ENCODE assay signal across 1 cellular context in the genomic region with DNA sequence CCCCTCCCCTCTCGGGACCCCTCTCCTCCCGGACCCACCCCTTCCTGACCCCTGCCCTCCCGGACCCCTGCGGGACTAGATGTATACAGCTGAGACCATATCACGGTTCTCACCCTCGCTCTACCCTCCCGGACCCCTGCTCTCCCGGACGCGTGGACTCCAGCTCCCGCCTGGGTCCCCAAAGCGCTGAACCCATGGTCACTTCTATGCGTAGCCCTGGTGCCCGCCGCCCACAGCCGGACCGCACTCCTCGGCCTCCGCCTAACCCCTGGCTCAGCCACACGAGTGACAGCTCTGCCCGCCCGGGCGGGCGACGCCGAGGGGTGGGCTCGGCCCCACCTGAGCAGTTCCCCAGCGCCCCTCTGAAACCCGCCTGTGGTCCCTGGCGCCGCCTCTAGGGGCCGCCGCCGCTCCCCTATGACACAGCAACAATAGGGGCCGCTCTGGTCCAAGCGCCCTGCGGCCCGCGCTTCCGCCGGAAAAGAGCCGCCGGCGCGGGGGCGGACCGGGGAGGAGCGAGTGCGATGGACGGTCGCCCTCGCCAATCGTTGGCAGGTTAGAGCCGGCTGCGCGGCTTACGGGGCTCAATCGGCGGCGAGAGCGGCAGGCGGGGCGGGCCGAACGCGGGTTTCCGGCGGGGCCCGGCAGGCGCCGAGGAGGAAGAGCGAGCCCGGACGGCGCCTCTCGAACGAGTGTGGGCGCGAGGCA.
TF ChIP-seq lines count a peak whose summit lies in the region.

ADRM1 (plus strand) TSS at position 657 of the 708 bp plus-strand sequence. CDS start 572 bp downstream, outside the sequence.

TF ChIP-seq in HEK293, 187 proteins besides CTCF, POLR2A, EP300 and RAD21 (continued from another document):
- TF ChIP-seq ZNF639 (tag by site-specific recombination; IDR thresholded peaks at IDR 0.05) (peak; percentile 48), HOXD13 (CRISPR knock-in tag; IDR thresholded peaks at IDR 0.05; ENCODE audit: borderline replicate concordance) (no peak), ZEB2 (tag by site-specific recombination; IDR thresholded peaks at IDR 0.05) (peak; percentile 84), GLIS2 (tag by site-specific recombination; IDR thresholded peaks at IDR 0.05) (peak; percentile 98), ZNF670 (tag by site-specific recombination; IDR thresholded peaks at IDR 0.05; ENCODE audit: low read depth) (no peak), KLF1 (tag by site-specific recombination; IDR thresholded peaks at IDR 0.05) (peak; percentile 63; the same call in 1 of the 2 replicates), ZBTB48 (tag by site-specific recombination; IDR thresholded peaks at IDR 0.05) (peak; percentile 80), TRIM28 (IDR thresholded peaks at IDR 0.05; ENCODE audit: borderline replicate concordance, low read length) (no peak), ZNF433 (tag by site-specific recombination; IDR thresholded peaks at IDR 0.05; ENCODE audit: low read depth) (no peak), EGR2 (tag by site-specific recombination; IDR thresholded peaks at IDR 0.05; ENCODE audit: low read depth) (peak; percentile 84), ZNF2 (tag by site-specific recombination; IDR thresholded peaks at IDR 0.05) (0 out of 2 replicates have a peak, but pooled peaks have one; percentile 48), ZNF335 (tag by site-specific recombination; conservative IDR thresholded peaks at IDR 0.05) (peak; percentile 64; the same call in 1 of the 2 replicates), KLF8 (tag by site-specific recombination; IDR thresholded peaks at IDR 0.05) (peak; percentile 97), ZBTB44 (tag by site-specific recombination; IDR thresholded peaks at IDR 0.05) (peak; percentile 53; the same call in 1 of the 2 replicates), ZNF24 (tag by site-specific recombination; IDR thresholded peaks at IDR 0.05) (peak; percentile 55; the same call in 1 of the 2 replicates), ZNF148 (tag by site-specific recombination; IDR thresholded peaks at IDR 0.05; ENCODE audit: borderline replicate concordance) (no peak), ZBTB17 (tag by site-specific recombination; IDR thresholded peaks at IDR 0.05) (no peak), ZNF501 (tag by site-specific recombination; IDR thresholded peaks at IDR 0.05) (no peak), BCL11B (tag by site-specific recombination; IDR thresholded peaks at IDR 0.05; ENCODE audit: low read depth) (peak; percentile 75; the same call in 1 of the 2 replicates), ZNF596 (tag by site-specific recombination; IDR thresholded peaks at IDR 0.05) (peak; percentile 30; the same call in 1 of the 2 replicates), ZNF394 (tag by site-specific recombination; IDR thresholded peaks at IDR 0.05; ENCODE audit: borderline replicate concordance) (peak; percentile 21; the same call in 1 of the 2 replicates), ELK4 (IDR thresholded peaks at IDR 0.05; ENCODE audit: borderline replicate concordance, low read depth, low read length) (peak; percentile 87; the same call in 1 of the 2 replicates), SP2 (tag by site-specific recombination; IDR thresholded peaks at IDR 0.05) (peak; percentile 93), ZFP41 (tag by site-specific recombination; IDR thresholded peaks at IDR 0.05; ENCODE audit: borderline replicate concordance) (no peak), ZFP37 (tag by site-specific recombination; IDR thresholded peaks at IDR 0.05) (0 out of 2 replicates have a peak, but pooled peaks have one; percentile 0), ZIC2 (tag by site-specific recombination; IDR thresholded peaks at IDR 0.05) (peak; percentile 49), ZNF362 (tag by site-specific recombination; IDR thresholded peaks at IDR 0.05) (no peak), ZNF785 (tag by site-specific recombination; IDR thresholded peaks at IDR 0.05) (0 out of 2 replicates have a peak, but pooled peaks have one; percentile 43), ZNF560 (tag by site-specific recombination; IDR thresholded peaks at IDR 0.05; ENCODE audit: borderline replicate concordance) (no peak), KLF10 (tag by site-specific recombination; IDR thresholded peaks at IDR 0.05) (peak; percentile 75), ZNF157 (tag by site-specific recombination; IDR thresholded peaks at IDR 0.05) (no peak), GLIS1 (tag by site-specific recombination; IDR thresholded peaks at IDR 0.05) (peak; percentile 34; the same call in 1 of the 2 replicates), ZNF398 (tag by site-specific recombination; IDR thresholded peaks at IDR 0.05) (peak; percentile 61; the same call in 1 of the 2 replicates), ZBTB26 (tag by site-specific recombination; optimal IDR thresholded peaks at IDR 0.05) (peak; percentile 78), ZBTB7A (tag by site-specific recombination; IDR thresholded peaks at IDR 0.05; ENCODE audit: low read depth) (peak; percentile 95), KLF9 (tag by site-specific recombination; IDR thresholded peaks at IDR 0.05; ENCODE audit: low read depth) (peak; percentile 52), BCL11A (tag by site-specific recombination; IDR thresholded peaks at IDR 0.05; ENCODE audit: low read depth) (peak; percentile 71)
- TF ChIP-seq, protein P1, sequence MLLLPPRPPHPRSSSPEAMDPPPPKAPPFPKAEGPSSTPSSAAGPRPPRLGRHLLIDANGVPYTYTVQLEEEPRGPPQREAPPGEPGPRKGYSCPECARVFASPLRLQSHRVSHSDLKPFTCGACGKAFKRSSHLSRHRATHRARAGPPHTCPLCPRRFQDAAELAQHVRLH (tag by site-specific recombination; IDR thresholded peaks at IDR 0.05), result 0 out of 2 replicates have a peak, but pooled peaks have one; percentile 20
- TF ChIP-seq, protein P2, sequence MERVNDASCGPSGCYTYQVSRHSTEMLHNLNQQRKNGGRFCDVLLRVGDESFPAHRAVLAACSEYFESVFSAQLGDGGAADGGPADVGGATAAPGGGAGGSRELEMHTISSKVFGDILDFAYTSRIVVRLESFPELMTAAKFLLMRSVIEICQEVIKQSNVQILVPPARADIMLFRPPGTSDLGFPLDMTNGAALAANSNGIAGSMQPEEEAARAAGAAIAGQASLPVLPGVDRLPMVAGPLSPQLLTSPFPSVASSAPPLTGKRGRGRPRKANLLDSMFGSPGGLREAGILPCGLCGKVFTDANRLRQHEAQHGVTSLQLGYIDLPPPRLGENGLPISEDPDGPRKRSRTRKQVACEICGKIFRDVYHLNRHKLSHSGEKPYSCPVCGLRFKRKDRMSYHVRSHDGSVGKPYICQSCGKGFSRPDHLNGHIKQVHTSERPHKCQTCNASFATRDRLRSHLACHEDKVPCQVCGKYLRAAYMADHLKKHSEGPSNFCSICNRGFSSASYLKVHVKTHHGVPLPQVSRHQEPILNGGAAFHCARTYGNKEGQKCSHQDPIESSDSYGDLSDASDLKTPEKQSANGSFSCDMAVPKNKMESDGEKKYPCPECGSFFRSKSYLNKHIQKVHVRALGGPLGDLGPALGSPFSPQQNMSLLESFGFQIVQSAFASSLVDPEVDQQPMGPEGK (tag by site-specific recombination; IDR thresholded peaks at IDR 0.05), result peak; percentile 88
